Comparison of ENCODE assay signal across 8 cellular contexts in genomic region chr1:201385299-201385891, GRCh38. TPM values are rescaled to one million over a fixed set of nuclear protein-coding genes. Genes with fewer than 3 reads are reported as not detected.
A peak's percentile ranks its signal among the peaks of the same experiment; 100 is the strongest.
DNase-seq lines count a peak whose midpoint lies in the region; ATAC-seq and TF ChIP-seq lines count a peak whose summit lies in the region.

No MANE protein-coding gene starts in this region.

- intact Hi-C loops in activated B cell treated with CpG ODN at 0.5 μM for 24 hours (cut with micrococcal nuclease) = no loop called here

- no peaks in the 10 kb centered on the region for H3K9me3 Mint-ChIP-seq in activated B cell treated with CpG ODN at 0.5 μM for 24 hours
- H3K9me3 Mint-ChIP-seq in neural crest cell = no peaks in the 10 kb centered on the region

- no peaks in the 10 kb centered on the region for H3K4me1 ChIP-seq in HEK293 (ENCODE audit: control insufficient read depth, insufficient read depth, low read length)

- no peaks in the 10 kb centered on the region for H3K9me3 ChIP-seq in HEK293 (ENCODE audit: control insufficient read depth, insufficient read depth, low read depth, low read length)

- H3K4me3 Mint-ChIP-seq in activated B cell treated with CpG ODN at 0.5 μM for 24 hours (no peak overlapping the region), neural crest cell (no peak overlapping the region)

- H3K27me3 Mint-ChIP-seq in activated B cell treated with CpG ODN at 0.5 μM for 24 hours (peaks cover 19% of the 10 kb centered on the region), neural crest cell (ENCODE audit: low read depth) (peaks cover 3% of the 10 kb centered on the region)

- POLR2A ChIA-PET in HEK293 (lab: Yijun Ruan, JAX) (no interaction called here), activated B cell treated with CpG ODN at 0.5 μM for 24 hours (lab: Charles Lee) (no interaction called here)

- TF ChIP-seq CTCF in HEK293 (tag by site-specific recombination; IDR thresholded peaks at IDR 0.05) (peak; percentile 76), activated B cell treated with CpG ODN at 0.5 μM for 24 hours (IDR thresholded peaks at IDR 0.05) (no peak), epithelial cell of proximal tubule (conservative IDR thresholded peaks at IDR 0.05; ENCODE audit: low read depth, low read length) (peak; percentile 98), neural crest cell (conservative IDR thresholded peaks at IDR 0.05) (peak; percentile 84)

- H3K27ac Mint-ChIP-seq in activated B cell treated with CpG ODN at 0.5 μM for 24 hours (no peak overlapping the region), neural crest cell (ENCODE audit: unreplicated experiment) (peak overlapping the region; percentile 43)

- no peaks in the 10 kb centered on the region for H3K36me3 ChIP-seq in HEK293 (ENCODE audit: control insufficient read depth in 2 of 2, insufficient read depth in 1 of 2, low read length in 2 of 2)

- peak; percentile 37 for ATAC-seq in activated B cell treated with CpG ODN at 0.5 μM for 24 hours (ENCODE audit: low read depth)

- H3K4me3 ChIP-seq in HEK293 (ENCODE audit: low read depth, low read length) = no peak overlapping the region
- no peak overlapping the region for H3K4me3 ChIP-seq in epithelial cell of proximal tubule (ENCODE audit: low read depth, low read length)

- no peaks in the 10 kb centered on the region for H3K36me3 Mint-ChIP-seq in activated B cell treated with CpG ODN at 0.5 μM for 24 hours (ENCODE audit: low read depth)
- no peaks in the 10 kb centered on the region for H3K36me3 Mint-ChIP-seq in neural crest cell (ENCODE audit: low read depth)

- CTCF ChIA-PET in HEK293 (lab: Yijun Ruan, JAX) (interaction anchor here (0.7 to 4.8 kb wide), 18 partner anchors 10 to 143 kb away, joined by 3 to 52 read pairs (median 5); no protein-coding TSS in a partner anchor), activated B cell treated with CpG ODN at 0.5 μM for 24 hours (lab: Charles Lee) (interaction anchor here (1.8 kb wide), 1 partner anchor 20 kb away, joined by 6 read pairs; no protein-coding TSS in a partner anchor)

- H3K4me1 Mint-ChIP-seq in activated B cell treated with CpG ODN at 0.5 μM for 24 hours = no peaks in the 10 kb centered on the region
- no peaks in the 10 kb centered on the region for H3K4me1 Mint-ChIP-seq in neural crest cell

- no peak overlapping the region for H3K27ac ChIP-seq in HEK293 (ENCODE audit: extremely low read depth, low read depth, low read length)

- peak; percentile 42 for DNase-seq in NCI-H2171 treated with DMSO at 0.1 percent for 48 hours (lab: John Stamatoyannopoulos, UW)
- DNase-seq in NCI-H2171 (lab: John Stamatoyannopoulos, UW) = no peak
- peak; percentile 55 for DNase-seq in NCI-H1694 treated with DMSO at 0.1 percent for 48 hours (lab: John Stamatoyannopoulos, UW)
- no peak for DNase-seq in activated B cell treated with CpG ODN at 0.5 μM for 24 hours
- DNase-seq in epithelial cell of proximal tubule (ENCODE audit: low read depth) = no peak
- DNase-seq in neural crest cell (ENCODE audit: low read depth, low spot score) = peak; percentile 44
- no peak for DNase-seq in mesenteric fat pad (ENCODE audit: low spot score)

TF ChIP-seq in HEK293, 187 proteins besides CTCF, POLR2A, EP300 and RAD21:
- TF ChIP-seq GLIS1 (tag by site-specific recombination; IDR thresholded peaks at IDR 0.05) (peak; percentile 90), ZNF274 (IDR thresholded peaks at IDR 0.05; ENCODE audit: low read length) (no peak), ZNF274 (tag by site-specific recombination; IDR thresholded peaks at IDR 0.05; ENCODE audit: borderline replicate concordance) (no peak), PATZ1 (tag by site-specific recombination; IDR thresholded peaks at IDR 0.05) (peak; percentile 53; the same call in 1 of the 2 replicates), ZBTB8A (tag by site-specific recombination; IDR thresholded peaks at IDR 0.05) (no peak), ZNF654 (tag by site-specific recombination; IDR thresholded peaks at IDR 0.05; ENCODE audit: low read depth) (peak; percentile 62), GLIS2 (tag by site-specific recombination; IDR thresholded peaks at IDR 0.05) (peak; percentile 52; the same call in 1 of the 2 replicates), SCRT1 (tag by site-specific recombination; IDR thresholded peaks at IDR 0.05; ENCODE audit: borderline replicate concordance) (peak; percentile 69; the same call in 1 of the 2 replicates)
TF ChIP-seq in HEK293: peak in this region for 5.

RNA-seq across cellular contexts. Expression of gene TNNT2, which starts 7.9 kb away (rescaled TPM):
- not detected in 2 replicates for total RNA-seq in activated B cell treated with CpG ODN at 0.5 μM for 24 hours
- 0.17 TPM in 1 of 2 replicates, not detected in the other for total RNA-seq in epithelial cell of proximal tubule
- not detected in 2 replicates for total RNA-seq in neural crest cell
- total RNA-seq in mesenteric fat pad = not detected

RNA-seq across cellular contexts. Expression of gene LAD1, which starts 13.7 kb away (rescaled TPM):
- total RNA-seq in activated B cell treated with CpG ODN at 0.5 μM for 24 hours (0.10 TPM in 1 of 2 replicates, not detected in the other), epithelial cell of proximal tubule (36.9 and 72.5 TPM in 2 replicates), neural crest cell (not detected in 2 replicates), mesenteric fat pad (0.51 TPM)

RNA-seq across cellular contexts. Expression of gene TNNI1, which starts 36.1 kb away (rescaled TPM):
- total RNA-seq in activated B cell treated with CpG ODN at 0.5 μM for 24 hours (not detected in 2 replicates), epithelial cell of proximal tubule (0.35 TPM in 1 of 2 replicates, not detected in the other), neural crest cell (0.30 and 0.93 TPM in 2 replicates), mesenteric fat pad (not detected)

Comparison
In these comparisons a context has a peak if more than half of its experiments do, and no peak if none do; other contexts are left out.
1. DNase-seq: peak in NCI-H2171 treated with DMSO at 0.1 percent for 48 hours (single experiment), NCI-H1694 treated with DMSO at 0.1 percent for 48 hours (single experiment) and neural crest cell (single experiment); none in NCI-H2171 (single experiment), activated B cell treated with CpG ODN at 0.5 μM for 24 hours (single experiment), epithelial cell of proximal tubule (single experiment) and mesenteric fat pad (single experiment).
2. RNA of gene LAD1, which starts 13.7 kb away (total RNA-seq): 36.9 to 72.5 TPM in epithelial cell of proximal tubule; 0.51 TPM in mesenteric fat pad (single experiment), not detected in neural crest cell and 0.10 TPM in activated B cell treated with CpG ODN at 0.5 μM for 24 hours; every median in the first group is over 10 times any median in the second.